8 cellular contexts compared by ENCODE assay signal in genomic region chr16:79982862-79983261, GRCh38.
"Had no signal": no experiment of that assay in that cellular context is flagged by ENCODE, and none has a peak within 500 bp of the region (broad histone marks: within the 10 kb centered on the region; RNA-seq: fewer than 3 reads in every experiment).

No MANE protein-coding gene starts in this region.

- H3K4me3 ChIP-seq: GM12878 had no signal

- DNase-seq: GDM1, GF-D8 had no signal

- ATAC-seq: GM12878 had no signal

- FAIRE-seq: G401.6, GM12878, GM12891, GM12892, GM18507, GM19239 had no signal
